Comparison of ENCODE assay signal across 22 cellular contexts in the genomic region with DNA sequence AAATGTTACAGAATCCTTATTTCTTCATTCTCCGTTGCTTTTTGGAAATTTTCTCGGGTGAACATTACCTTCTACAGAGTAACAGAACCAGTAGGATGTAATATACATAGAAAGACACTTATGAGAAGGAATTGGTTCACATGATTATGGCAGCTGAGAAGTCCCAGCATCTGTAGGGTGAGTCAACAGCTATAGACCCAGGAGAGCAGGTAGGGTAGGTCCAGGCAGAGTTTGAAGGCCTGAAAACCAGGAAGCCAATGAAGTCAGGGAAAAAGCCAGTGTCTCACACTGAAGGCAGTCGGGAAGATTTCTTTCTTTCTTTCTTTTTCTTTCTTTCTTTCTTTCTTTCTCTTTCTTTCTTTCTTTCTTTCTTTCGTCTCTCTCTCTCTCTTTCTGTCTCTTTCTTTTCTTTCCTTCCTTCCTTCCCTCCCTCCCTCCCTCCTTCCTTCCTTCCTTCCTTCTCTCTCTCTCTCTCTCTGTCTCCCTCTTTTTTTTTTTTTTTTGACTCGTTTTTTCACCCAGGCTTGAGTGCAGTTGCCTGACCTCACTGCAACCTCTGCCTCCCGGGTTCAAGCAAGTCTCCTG.
"Had no signal": no experiment of that assay in that cellular context is flagged by ENCODE, and none has a peak within 500 bp of the region (broad histone marks: within the 10 kb centered on the region; RNA-seq: fewer than 3 reads in every experiment).

No MANE protein-coding gene starts in this region.

- ATAC-seq: left ventricle myocardium superior; lower lobe of right lung; natural killer cell; psoas muscle; right cardiac atrium; stimulated activated effector memory CD8-positive, alpha-beta T cell treated with anti-CD3 and anti-CD28 coated beads, Interleukin-12 subunit alpha, Interleukin-12 subunit beta, amount 100 ng/mL, for 72 hours had no signal

- H3K36me3 ChIP-seq: esophagus squamous epithelium, lower lobe of right lung, ovary, sigmoid colon, stomach, thyroid gland had no signal

- H3K4me1 ChIP-seq: sigmoid colon had no signal

- H3K4me3 ChIP-seq: dorsolateral prefrontal cortex, esophagus squamous epithelium, lower lobe of right lung, ovary, psoas muscle, sigmoid colon, stomach, thyroid gland had no signal

- DNase-seq: dorsolateral prefrontal cortex; effector CD4-positive, alpha-beta T cell; esophagus squamous epithelium; hypothalamus; left ventricle myocardium superior; lower lobe of right lung; natural killer cell; occipital lobe; ovary; posterior cingulate gyrus; psoas muscle; right cardiac atrium; sigmoid colon; stimulated activated CD4-positive, alpha-beta T cell treated with anti-CD3 and anti-CD28 coated beads, Interleukin-2, amount 100 ng/mL, for 24 hours; stimulated activated CD4-positive, alpha-beta T cell treated with anti-CD3 and anti-CD28 coated beads, Interleukin-4, amount 100 ng/mL, for 24 hours; stimulated activated naive CD4-positive, alpha-beta T cell treated with Interleukin-2 at 50 U/mL for 16 hours; stomach; thyroid gland had no signal

- H3K27ac ChIP-seq: dorsolateral prefrontal cortex, esophagus squamous epithelium, lower lobe of right lung, ovary, psoas muscle, sigmoid colon, stomach, thyroid gland had no signal

- H3K9me3 ChIP-seq: esophagus squamous epithelium, lower lobe of right lung, ovary, psoas muscle, sigmoid colon, stomach, thyroid gland had no signal

- H3K27me3 ChIP-seq: ovary, thyroid gland had no signal

- FAIRE-seq: colon, frontal cortex, keratinocyte had no signal
